In genomic region chr10:15245530-15245929, GRCh38 we compare ENCODE assay signal across 9 cellular contexts.
DNase-seq lines count a peak whose midpoint lies in the region; ATAC-seq and TF ChIP-seq lines count a peak whose summit lies in the region.
"Had no signal": no experiment of that assay in that cellular context is flagged by ENCODE, and none has a peak within 500 bp of the region (broad histone marks: within the 10 kb centered on the region; RNA-seq: fewer than 3 reads in every experiment).

No MANE protein-coding gene starts in this region.

- H3K9me2 ChIP-seq in GM23248 (ENCODE audit: insufficient read depth), result no peaks in the 10 kb centered on the region

- H3K9me3 ChIP-seq in mammary epithelial cell (replicated peaks; ENCODE audit: insufficient read depth, low read length) (no peaks in the 10 kb centered on the region), GM23248 (ENCODE audit: low read depth) (no peaks in the 10 kb centered on the region)
- H3K9me3 ChIP-seq: suprapubic skin had no signal

- no peak overlapping the region for H3K9ac ChIP-seq in mammary epithelial cell (ENCODE audit: insufficient read depth, low read length)
- no peak overlapping the region for H3K9ac ChIP-seq in GM23248

- no peak overlapping the region for H3K4me2 ChIP-seq in mammary epithelial cell (ENCODE audit: insufficient read depth, low read depth, low read length)
- no peak overlapping the region for H3K4me2 ChIP-seq in GM23248 (ENCODE audit: unreplicated experiment)

- in situ Hi-C loops in mammary epithelial cell (cut with MboI; ENCODE audit: low sequenced_read_pairs in 2 of 2) (no loop called here), GM23248 (cut with MboI) (no loop called here)

- H3K4me1 ChIP-seq in mammary epithelial cell (ENCODE audit: insufficient read depth, low read length) (no peaks in the 10 kb centered on the region), GM23248 (ENCODE audit: insufficient read depth) (peaks cover 6% of the 10 kb centered on the region)
- H3K4me1 ChIP-seq: suprapubic skin had no signal

- ATAC-seq in HG03432 (IDR thresholded peaks at IDR 0.05; ENCODE audit: unreplicated experiment), result no peak
- ATAC-seq in HG03135 (IDR thresholded peaks at IDR 0.05; ENCODE audit: unreplicated experiment), result no peak

- H3K27ac ChIP-seq in mammary epithelial cell (ENCODE audit: insufficient read depth, low read depth, low read length) (no peak overlapping the region), GM23248 (no peak overlapping the region)
- H3K27ac ChIP-seq: suprapubic skin had no signal

- no TSS peak for BruUV-seq in mammary epithelial cell (replicated peaks; lab: Mats Ljungman, UMichigan)

- intact Hi-C loops in mammary epithelial cell (cut with micrococcal nuclease), result no loop called here

- H3K79me2 ChIP-seq in mammary epithelial cell (ENCODE audit: insufficient read depth, low read length) (no peaks in the 10 kb centered on the region), GM23248 (ENCODE audit: insufficient read depth) (no peaks in the 10 kb centered on the region)

- H3K4me3 ChIP-seq in NB4 (ENCODE audit: low read depth, low read length) (no peak overlapping the region), mammary epithelial cell (replicated peaks in 1 of 3; ENCODE audit: insufficient read depth in 1 of 3, low read depth in 2 of 3, low read length in 3 of 3) (no peak overlapping the region), retinal pigment epithelial cell (ENCODE audit: low read length) (no peak overlapping the region), GM23248 (no peak overlapping the region)
- H3K4me3 ChIP-seq: suprapubic skin had no signal

- dilution Hi-C loops in mammary epithelial cell (cut with HindIII; ENCODE audit: low sequenced_read_pairs), result no loop called here

- TF ChIP-seq CTCF in NB4 (IDR thresholded peaks at IDR 0.05; ENCODE audit: low read depth, low read length) (peak; percentile 40), mammary epithelial cell (conservative IDR thresholded peaks at IDR 0.05 in 1 of 2, IDR thresholded peaks at IDR 0.05 in 1 of 2; ENCODE audit: extremely low read depth in 1 of 2, insufficient read depth in 1 of 2, low read depth in 1 of 2, low read length in 2 of 2) (peak; percentile 13 to 28), retinal pigment epithelial cell (conservative IDR thresholded peaks at IDR 0.05; ENCODE audit: low read depth, low read length) (peak; percentile 48)

- no peak for TF ChIP-seq POLR2A in NB4 (IDR thresholded peaks at IDR 0.05; ENCODE audit: extremely low read depth, insufficient read length)

- DNase-seq in activated T-cell treated with anti-CD3 and anti-CD28 coated beads for 1 hour (ENCODE audit: low read depth), result peak; percentile 19
- no peak for DNase-seq in activated T-cell treated with anti-CD3 and anti-CD28 coated beads for 4 hours
- peak; percentile 33 for DNase-seq in NB4 (ENCODE audit: low read depth)
- DNase-seq in mammary epithelial cell, result no peak
- no peak for DNase-seq in retinal pigment epithelial cell (ENCODE audit: low read depth)
- DNase-seq in GM23248, result no peak

- H4K20me1 ChIP-seq in mammary epithelial cell (ENCODE audit: insufficient read depth, low read length), result no peaks in the 10 kb centered on the region
- no peaks in the 10 kb centered on the region for H4K20me1 ChIP-seq in GM23248 (ENCODE audit: insufficient read depth)

- H3K27me3 ChIP-seq in mammary epithelial cell (ENCODE audit: insufficient read depth, low read length), result no peaks in the 10 kb centered on the region
- H3K27me3 ChIP-seq in GM23248 (replicated peaks; ENCODE audit: insufficient read depth), result no peaks in the 10 kb centered on the region
- H3K27me3 ChIP-seq: suprapubic skin had no signal

- H2AFZ ChIP-seq in mammary epithelial cell (ENCODE audit: low read depth, low read length) (no peak overlapping the region), GM23248 (no peak overlapping the region)

- 52% methylated on average over 3 of the region's 3 CpGs for WGBS in mammary epithelial cell (ENCODE audit: low coverage, missing lambda C conversion rate)
- 55 to 59% methylated on average over 3 of the region's 3 CpGs for WGBS in GM23248 (ENCODE audit: low coverage in 1 of 2, low lambda C conversion rate in 2 of 2, missing lambda C conversion rate in 2 of 2), 2 experiments

- CTCF ChIA-PET in mammary epithelial cell (lab: Charles Lee; ENCODE audit: low non-redundant PET), result no interaction called here

- H3K36me3 ChIP-seq in mammary epithelial cell (ENCODE audit: insufficient read depth, low read length) (no peaks in the 10 kb centered on the region), GM23248 (ENCODE audit: low read depth) (no peaks in the 10 kb centered on the region)
- H3K36me3 ChIP-seq: suprapubic skin had no signal

- H3F3A ChIP-seq in GM23248 (ENCODE audit: insufficient read depth), result 0 out of 2 replicates have a peak, but pooled peaks cover 6% of the 10 kb centered on the region

Comparison
In these comparisons a context has a peak if more than half of its experiments do, and no peak if none do; other contexts are left out.
1. DNase-seq: peak in activated T-cell treated with anti-CD3 and anti-CD28 coated beads for 1 hour (single experiment) and NB4 (single experiment); none in activated T-cell treated with anti-CD3 and anti-CD28 coated beads for 4 hours (single experiment), mammary epithelial cell (single experiment), retinal pigment epithelial cell (single experiment) and GM23248 (single experiment).
2. Peak in every context shown above with its lines, with median percentiles within 50 percentile points of each other: CTCF ChIP-seq.